20 cellular contexts compared by ENCODE assay signal in the genomic region with DNA sequence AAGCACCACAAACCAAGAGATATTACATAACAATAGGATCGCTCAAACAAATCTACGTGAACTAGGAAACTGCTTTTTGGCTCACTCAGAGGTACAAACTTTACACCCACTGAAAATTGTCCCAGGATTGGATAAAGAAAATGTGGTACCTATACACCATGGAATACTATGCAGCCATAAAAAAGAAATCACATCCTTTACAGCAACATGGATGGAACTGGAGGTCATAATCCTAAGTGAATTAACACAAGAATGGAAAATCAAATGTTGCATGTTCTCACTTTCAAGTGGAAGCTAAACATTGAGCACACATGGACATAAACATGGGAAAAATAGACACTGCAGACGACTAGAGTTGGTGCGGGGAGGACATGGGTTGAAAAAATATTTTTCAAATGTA.
DNase-seq lines count a peak whose midpoint lies in the region; ATAC-seq, FAIRE-seq and TF ChIP-seq lines count a peak whose summit lies in the region.
"Had no signal": no experiment of that assay in that cellular context is flagged by ENCODE, and none has a peak within 500 bp of the region (broad histone marks: within the 10 kb centered on the region; RNA-seq: fewer than 3 reads in every experiment).

No MANE protein-coding gene starts in this region.

- no peaks in the 10 kb centered on the region; the same call in 1 of the 2 replicates for H3K9me1 ChIP-seq in IMR-90 (ENCODE audit: insufficient read depth, low read length)

- H2BK20ac ChIP-seq in IMR-90 (ENCODE audit: low read depth, low read length) (peak overlapping the region; percentile 26; the same call in 1 of the 2 replicates), H1 (ENCODE audit: low read length) (no peak overlapping the region)

- no peaks in the 10 kb centered on the region for H3K9me3 ChIP-seq in IMR-90 (ENCODE audit: control insufficient read depth, insufficient read depth, low read length)
- peaks cover 0 to 3% of the 10 kb centered on the region in 2 experiments; a peak in 2 of 4 replicates for H3K9me3 ChIP-seq in H1 (ENCODE audit: insufficient read depth in 2 of 2, low read depth in 1 of 2, low read length in 1 of 2)
- no peaks in the 10 kb centered on the region for H3K9me3 ChIP-seq in smooth muscle cell (replicated peaks; ENCODE audit: low read depth)
- H3K9me3 ChIP-seq: BLaER1 had no signal

- peaks cover 14% of the 10 kb centered on the region for H3F3A ChIP-seq in smooth muscle cell (ENCODE audit: low read depth)

- H3K9me3 Mint-ChIP-seq in activated T-cell treated with anti-CD3 and anti-CD28 coated beads, Interleukin-2, amount 50 U/mL, for 4 hours = peaks cover 5% of the 10 kb centered on the region

- H2BK120ac ChIP-seq in IMR-90 (ENCODE audit: low read depth, low read length) (no peak overlapping the region), H1 (replicated peaks; ENCODE audit: low read depth, low read length) (no peak overlapping the region)

- POLR2A ChIA-PET in IMR-90 (lab: Charles Lee; ENCODE audit: unreplicated experiment) (no interaction called here), H1 (lab: Charles Lee; ENCODE audit: partially characterized antibody) (interaction anchor here (0.8 to 1.0 kb wide), 2 partner anchors 10 to 926 kb away, joined by 4 read pairs; no protein-coding TSS in a partner anchor)

- CTCF ChIA-PET in IMR-90 (lab: Yijun Ruan, JAX) (interaction anchor here (0.8 kb wide), 1 partner anchor 14 kb away, joined by 4 read pairs; no protein-coding TSS in a partner anchor), H1 (lab: Charles Lee; ENCODE audit: partially characterized antibody) (interaction anchor here (1.5 kb wide), 1 partner anchor 8 kb away, joined by 4 read pairs; no protein-coding TSS in a partner anchor)

- no peak overlapping the region for H2AK9ac ChIP-seq in IMR-90 (replicated peaks; ENCODE audit: low read depth, low read length, poor library complexity)

- no peaks in the 10 kb centered on the region for H3K4me1 Mint-ChIP-seq in activated T-cell treated with anti-CD3 and anti-CD28 coated beads, Interleukin-2, amount 50 U/mL, for 4 hours (ENCODE audit: low read depth)
- H3K4me1 Mint-ChIP-seq: B cell; CD8-positive, alpha-beta memory T cell had no signal

- H4K91ac ChIP-seq in IMR-90 (ENCODE audit: insufficient read depth, low read depth, low read length) = no peak overlapping the region
- no peak overlapping the region for H4K91ac ChIP-seq in H1 (replicated peaks; ENCODE audit: insufficient read length, low read length)

- TF ChIP-seq RAD21 in IMR-90 (IDR thresholded peaks at IDR 0.05; ENCODE audit: low read length) (no peak), H1 (IDR thresholded peaks at IDR 0.05 in 1 of 2, conservative IDR thresholded peaks at IDR 0.05 in 1 of 2; ENCODE audit: low read depth in 2 of 2, low read length in 2 of 2) (no peak)

- no peak overlapping the region for H3K9ac ChIP-seq in IMR-90 (ENCODE audit: low read depth, low read length)
- H3K9ac ChIP-seq in H1 (replicated peaks in 1 of 4; ENCODE audit: extremely low read depth in 1 of 4, low read depth in 3 of 4, low read length in 3 of 4) = no peak overlapping the region
- no peak overlapping the region for H3K9ac ChIP-seq in smooth muscle cell (ENCODE audit: low read depth)
- H3K9ac ChIP-seq: BLaER1 had no signal

- H4K20me1 ChIP-seq in IMR-90 (ENCODE audit: insufficient read depth, low read length) (no peaks in the 10 kb centered on the region), H1 (replicated peaks in 1 of 2; ENCODE audit: control insufficient read depth in 1 of 2, insufficient read depth in 2 of 2, low read length in 2 of 2) (no peaks in the 10 kb centered on the region), smooth muscle cell (ENCODE audit: low read depth) (no peaks in the 10 kb centered on the region)
- H4K20me1 ChIP-seq: BLaER1 had no signal

- H3K4me3 Mint-ChIP-seq in activated T-cell treated with anti-CD3 and anti-CD28 coated beads, Interleukin-2, amount 50 U/mL, for 4 hours = no peak overlapping the region
- H3K4me3 Mint-ChIP-seq: B cell; CD4-positive, CD25-positive, alpha-beta regulatory T cell; CD8-positive, alpha-beta memory T cell had no signal

- H3K14ac ChIP-seq in IMR-90 (replicated peaks; ENCODE audit: low read depth, low read length) (no peak overlapping the region), H1 (ENCODE audit: insufficient read length) (no peak overlapping the region)

- TF ChIP-seq CTCF in IMR-90 (conservative IDR thresholded peaks at IDR 0.05; ENCODE audit: low read depth, low read length) (no peak), H1 (IDR thresholded peaks at IDR 0.05; ENCODE audit: control extremely low read depth in 1 of 3, insufficient read depth in 1 of 3, low read depth in 1 of 3, low read length in 3 of 3) (no peak), smooth muscle cell (IDR thresholded peaks at IDR 0.05; ENCODE audit: borderline replicate concordance, insufficient read depth, poor library complexity, severe bottlenecking) (no peak)

- no peak overlapping the region for H2BK12ac ChIP-seq in H1 (ENCODE audit: low read depth, low read length)

- H3K18ac ChIP-seq in IMR-90 (ENCODE audit: low read depth, low read length) (no peak overlapping the region), H1 (ENCODE audit: extremely low read depth, low read length) (no peak overlapping the region)

- H2BK15ac ChIP-seq in IMR-90 (ENCODE audit: low read depth, low read length) (no peak overlapping the region), H1 (ENCODE audit: low read length) (no peak overlapping the region)

- no peaks in the 10 kb centered on the region for H3K79me1 ChIP-seq in IMR-90 (ENCODE audit: low read depth in 1 of 2, low read length in 2 of 2)
- no peaks in the 10 kb centered on the region for H3K79me1 ChIP-seq in H1 (ENCODE audit: low read depth, low read length)

- H3K23ac ChIP-seq in IMR-90 (ENCODE audit: low read depth, low read length) (no peak overlapping the region), H1 (ENCODE audit: insufficient read length) (no peak overlapping the region)

- no peak for DNase-seq in IMR-90
- DNase-seq in H1 (ENCODE audit: low read depth in 1 of 2, low spot score in 2 of 2) = no peak
- no peak for DNase-seq in smooth muscle cell (lab: John Stamatoyannopoulos, UW; ENCODE audit: unreplicated experiment)
- no peak for DNase-seq in activated T-cell treated with anti-CD3 and anti-CD28 coated beads, Interleukin-2, amount 50 U/mL, for 4 hours
- no peak for DNase-seq in Right ventricle myocardium inferior (ENCODE audit: missing footprints)
- no peak for DNase-seq in NOMO-1 treated with DMSO at 0.1 percent for 48 hours (lab: John Stamatoyannopoulos, UW; ENCODE audit: unreplicated experiment)
- DNase-seq: CD4-positive, CD25-positive, alpha-beta regulatory T cell; CD8-positive, alpha-beta memory T cell; DMS 273 treated with DMSO at 0.1 percent for 48 hours; DMS79; EL; GDM1; GOT3; H7; HCEC 1CT had no signal

- H3K4me1 ChIP-seq in IMR-90 (ENCODE audit: control insufficient read depth, insufficient read depth, low read length) (peaks cover 12% of the 10 kb centered on the region), H1 (replicated peaks in 1 of 4; ENCODE audit: control insufficient read depth in 3 of 4, insufficient read depth in 4 of 4, low read length in 3 of 4) (peaks cover 0 to 12% (median 6%) of the 10 kb centered on the region in 4 experiments; a peak in 3 of 7 replicates), smooth muscle cell (ENCODE audit: low read depth) (peaks cover 29% of the 10 kb centered on the region)

- dilution Hi-C loops in IMR-90 (cut with HindIII; ENCODE audit: low sequenced_read_pairs, unreplicated experiment) = no loop called here

- H3K27ac ChIP-seq in IMR-90 (ENCODE audit: insufficient read depth, low read length) (no peak overlapping the region), H1 (ENCODE audit: low read depth, low read length) (no peak overlapping the region), smooth muscle cell (ENCODE audit: low read depth) (peak overlapping the region; percentile 88)
- H3K27ac ChIP-seq: BLaER1, C4-2B had no signal

- ATAC-seq in IMR-90 (ENCODE audit: low read depth) (no peak), Right ventricle myocardium inferior (no peak)
- no peak for ATAC-seq in activated T-cell treated with anti-CD3 and anti-CD28 coated beads, Interleukin-2, amount 50 U/mL, for 4 hours

- H2AK5ac ChIP-seq in IMR-90 (ENCODE audit: low read depth, low read length) (no peak overlapping the region), H1 (ENCODE audit: low read depth, low read length) (no peak overlapping the region)

- intact Hi-C loops in IMR-90 (cut with micrococcal nuclease) = no loop called here
- intact Hi-C loops in Right ventricle myocardium inferior (cut with DNase I) = no loop called here

- H4K8ac ChIP-seq in IMR-90 (ENCODE audit: low read depth in 2 of 2, low read length in 2 of 2) (no peak overlapping the region), H1 (ENCODE audit: extremely low read depth, insufficient read depth, low read length) (no peak overlapping the region)

- H2AFZ ChIP-seq in IMR-90 (replicated peaks; ENCODE audit: low read length, poor library complexity) (no peak overlapping the region), H1 (ENCODE audit: low read length) (no peak overlapping the region), smooth muscle cell (ENCODE audit: low read depth) (no peak overlapping the region)

- no peaks in the 10 kb centered on the region for H3K36me3 Mint-ChIP-seq in activated T-cell treated with anti-CD3 and anti-CD28 coated beads, Interleukin-2, amount 50 U/mL, for 4 hours (ENCODE audit: insufficient read depth)
- H3K36me3 Mint-ChIP-seq: CD4-positive, CD25-positive, alpha-beta regulatory T cell; CD8-positive, alpha-beta memory T cell had no signal

- H2BK5ac ChIP-seq in IMR-90 (ENCODE audit: low read depth, low read length, poor library complexity, severe bottlenecking) (no peak overlapping the region), H1 (ENCODE audit: low read depth, low read length) (no peak overlapping the region)

- H3K4me2 ChIP-seq in IMR-90 (ENCODE audit: low read depth, low read length) (no peak overlapping the region), H1 (ENCODE audit: insufficient read depth in 1 of 2, low read depth in 2 of 2, low read length in 2 of 2) (no peak overlapping the region), smooth muscle cell (no peak overlapping the region)
- H3K4me2 ChIP-seq: BLaER1 had no signal

- H3K56ac ChIP-seq in IMR-90 (ENCODE audit: extremely low read depth, insufficient read depth, low read length) (no peak overlapping the region), H1 (replicated peaks; ENCODE audit: insufficient read length, low read depth, low read length) (no peak overlapping the region)

- no peak for FAIRE-seq in H1 (lab: Jason Lieb, UNC)
- FAIRE-seq: D721Med, GM12878 had no signal

- H3K4ac ChIP-seq in IMR-90 (ENCODE audit: low read depth, low read length) = no peak overlapping the region
- H3K4ac ChIP-seq in H1 (replicated peaks; ENCODE audit: insufficient read length, low read depth, low read length) = no peak overlapping the region

- no peak for TF ChIP-seq EP300 in H1 (IDR thresholded peaks at IDR 0.05; ENCODE audit: borderline replicate concordance in 1 of 2, low read depth in 2 of 2, low read length in 2 of 2)

- in situ Hi-C loops in IMR-90 (cut with MboI; ENCODE audit: low sequenced_read_pairs) = no loop called here

- TF ChIP-seq POLR2A in IMR-90 (IDR thresholded peaks at IDR 0.05; ENCODE audit: low read depth, low read length) (no peak), H1 (IDR thresholded peaks at IDR 0.05; ENCODE audit: control extremely low read depth in 1 of 2, low read depth in 2 of 2, low read length in 2 of 2) (no peak)

- H3K27me3 ChIP-seq in IMR-90 (ENCODE audit: control insufficient read depth, insufficient read depth, low read length) = no peaks in the 10 kb centered on the region
- H3K27me3 ChIP-seq in H1 (replicated peaks in 1 of 4; ENCODE audit: control insufficient read depth in 3 of 4, extremely low read depth in 1 of 4, insufficient read depth in 3 of 4, low read length in 3 of 4) = no peaks in the 10 kb centered on the region
- H3K27me3 ChIP-seq in smooth muscle cell (ENCODE audit: low read depth) = no peaks in the 10 kb centered on the region
- H3K27me3 ChIP-seq: BLaER1 had no signal

- H3K36me3 ChIP-seq in IMR-90 (ENCODE audit: control insufficient read depth, insufficient read depth, low read length) (no peaks in the 10 kb centered on the region), H1 (ENCODE audit: control insufficient read depth in 2 of 4, insufficient read depth in 4 of 4, low read length in 3 of 4) (no peaks in the 10 kb centered on the region; a peak in 1 of 8 replicates), smooth muscle cell (ENCODE audit: low read depth) (no peaks in the 10 kb centered on the region)
- H3K36me3 ChIP-seq: BLaER1 had no signal

- no peaks in the 10 kb centered on the region for H3K79me2 ChIP-seq in H1 (ENCODE audit: control insufficient read depth in 1 of 2, insufficient read depth in 2 of 2, low read length in 2 of 2)
- H3K79me2 ChIP-seq in smooth muscle cell (ENCODE audit: low read depth) = peaks cover 96% of the 10 kb centered on the region

- BruUV-seq in IMR-90 (replicated peaks; lab: Mats Ljungman, UMichigan) = no TSS peak

- no peak overlapping the region for H4K5ac ChIP-seq in IMR-90 (ENCODE audit: low read depth, low read length)
- no peak overlapping the region for H4K5ac ChIP-seq in H1 (ENCODE audit: insufficient read length, low read depth, low read length)

- no peaks in the 10 kb centered on the region; the same call in 1 of the 2 replicates for H3K23me2 ChIP-seq in H1 (ENCODE audit: low read depth, low read length)

- peaks cover 6% of the 10 kb centered on the region for H3K27me3 Mint-ChIP-seq in activated T-cell treated with anti-CD3 and anti-CD28 coated beads, Interleukin-2, amount 50 U/mL, for 4 hours (ENCODE audit: low read depth)
- H3K27me3 Mint-ChIP-seq: CD4-positive, CD25-positive, alpha-beta regulatory T cell had no signal

- WGBS in IMR-90 (ENCODE audit: extremely low coverage in 2 of 2, insufficient read length in 1 of 2), 2 experiments = no CpG with 5 or more reads among the region's 4 CpGs
- WGBS in H1 (ENCODE audit: extremely low coverage in 1 of 2, insufficient coverage in 1 of 2, insufficient read length in 1 of 2, insufficient replicate concordance in 2 of 2, low coverage in 1 of 2, low lambda C conversion rate in 2 of 2, missing lambda C conversion rate in 1 of 2), 2 experiments = 83% methylated on average over 4 of the region's 4 CpGs; no CpG with 5 or more reads in 1 of the 2 experiments
- WGBS in smooth muscle cell (ENCODE audit: low lambda C conversion rate) = over 99% methylated on average over 4 of the region's 4 CpGs

- H3K4me3 ChIP-seq in IMR-90 (ENCODE audit: insufficient read depth, low read depth, low read length) (no peak overlapping the region), H1 (ENCODE audit: extremely low read depth in 1 of 4, insufficient read depth in 2 of 4, low read depth in 3 of 4, low read length in 4 of 4) (no peak overlapping the region), smooth muscle cell (no peak overlapping the region)
- H3K4me3 ChIP-seq: BLaER1, GM12878 had no signal
